In genomic region chr5:157761690-157762611, GRCh38 we compare ENCODE assay signal across 1 cellular context.
TF ChIP-seq lines count a peak whose summit lies in the region.

No MANE protein-coding gene starts in this region.

TF ChIP-seq in HepG2, 621 proteins besides CTCF, POLR2A, EP300 and RAD21:
- TF ChIP-seq RBM22 (optimal IDR thresholded peaks at IDR 0.05; ENCODE audit: low read length) (no peak), CCDC6 (CRISPR knock-in tag; IDR thresholded peaks at IDR 0.05) (0 out of 2 replicates have a peak, but pooled peaks have one; percentile 10), CREB3 (CRISPR knock-in tag; IDR thresholded peaks at IDR 0.05) (no peak), STAG1 (CRISPR knock-in tag; IDR thresholded peaks at IDR 0.05) (peak; percentile 79), HCFC1 (IDR thresholded peaks at IDR 0.05; ENCODE audit: low read depth, low read length) (no peak), ZSCAN21 (CRISPR knock-in tag; IDR thresholded peaks at IDR 0.05; ENCODE audit: borderline replicate concordance) (no peak), GATAD1 (CRISPR knock-in tag; IDR thresholded peaks at IDR 0.05) (no peak), SMC3 (IDR thresholded peaks at IDR 0.05; ENCODE audit: low read length) (peak; percentile 64)
- TF ChIP-seq, protein P1, sequence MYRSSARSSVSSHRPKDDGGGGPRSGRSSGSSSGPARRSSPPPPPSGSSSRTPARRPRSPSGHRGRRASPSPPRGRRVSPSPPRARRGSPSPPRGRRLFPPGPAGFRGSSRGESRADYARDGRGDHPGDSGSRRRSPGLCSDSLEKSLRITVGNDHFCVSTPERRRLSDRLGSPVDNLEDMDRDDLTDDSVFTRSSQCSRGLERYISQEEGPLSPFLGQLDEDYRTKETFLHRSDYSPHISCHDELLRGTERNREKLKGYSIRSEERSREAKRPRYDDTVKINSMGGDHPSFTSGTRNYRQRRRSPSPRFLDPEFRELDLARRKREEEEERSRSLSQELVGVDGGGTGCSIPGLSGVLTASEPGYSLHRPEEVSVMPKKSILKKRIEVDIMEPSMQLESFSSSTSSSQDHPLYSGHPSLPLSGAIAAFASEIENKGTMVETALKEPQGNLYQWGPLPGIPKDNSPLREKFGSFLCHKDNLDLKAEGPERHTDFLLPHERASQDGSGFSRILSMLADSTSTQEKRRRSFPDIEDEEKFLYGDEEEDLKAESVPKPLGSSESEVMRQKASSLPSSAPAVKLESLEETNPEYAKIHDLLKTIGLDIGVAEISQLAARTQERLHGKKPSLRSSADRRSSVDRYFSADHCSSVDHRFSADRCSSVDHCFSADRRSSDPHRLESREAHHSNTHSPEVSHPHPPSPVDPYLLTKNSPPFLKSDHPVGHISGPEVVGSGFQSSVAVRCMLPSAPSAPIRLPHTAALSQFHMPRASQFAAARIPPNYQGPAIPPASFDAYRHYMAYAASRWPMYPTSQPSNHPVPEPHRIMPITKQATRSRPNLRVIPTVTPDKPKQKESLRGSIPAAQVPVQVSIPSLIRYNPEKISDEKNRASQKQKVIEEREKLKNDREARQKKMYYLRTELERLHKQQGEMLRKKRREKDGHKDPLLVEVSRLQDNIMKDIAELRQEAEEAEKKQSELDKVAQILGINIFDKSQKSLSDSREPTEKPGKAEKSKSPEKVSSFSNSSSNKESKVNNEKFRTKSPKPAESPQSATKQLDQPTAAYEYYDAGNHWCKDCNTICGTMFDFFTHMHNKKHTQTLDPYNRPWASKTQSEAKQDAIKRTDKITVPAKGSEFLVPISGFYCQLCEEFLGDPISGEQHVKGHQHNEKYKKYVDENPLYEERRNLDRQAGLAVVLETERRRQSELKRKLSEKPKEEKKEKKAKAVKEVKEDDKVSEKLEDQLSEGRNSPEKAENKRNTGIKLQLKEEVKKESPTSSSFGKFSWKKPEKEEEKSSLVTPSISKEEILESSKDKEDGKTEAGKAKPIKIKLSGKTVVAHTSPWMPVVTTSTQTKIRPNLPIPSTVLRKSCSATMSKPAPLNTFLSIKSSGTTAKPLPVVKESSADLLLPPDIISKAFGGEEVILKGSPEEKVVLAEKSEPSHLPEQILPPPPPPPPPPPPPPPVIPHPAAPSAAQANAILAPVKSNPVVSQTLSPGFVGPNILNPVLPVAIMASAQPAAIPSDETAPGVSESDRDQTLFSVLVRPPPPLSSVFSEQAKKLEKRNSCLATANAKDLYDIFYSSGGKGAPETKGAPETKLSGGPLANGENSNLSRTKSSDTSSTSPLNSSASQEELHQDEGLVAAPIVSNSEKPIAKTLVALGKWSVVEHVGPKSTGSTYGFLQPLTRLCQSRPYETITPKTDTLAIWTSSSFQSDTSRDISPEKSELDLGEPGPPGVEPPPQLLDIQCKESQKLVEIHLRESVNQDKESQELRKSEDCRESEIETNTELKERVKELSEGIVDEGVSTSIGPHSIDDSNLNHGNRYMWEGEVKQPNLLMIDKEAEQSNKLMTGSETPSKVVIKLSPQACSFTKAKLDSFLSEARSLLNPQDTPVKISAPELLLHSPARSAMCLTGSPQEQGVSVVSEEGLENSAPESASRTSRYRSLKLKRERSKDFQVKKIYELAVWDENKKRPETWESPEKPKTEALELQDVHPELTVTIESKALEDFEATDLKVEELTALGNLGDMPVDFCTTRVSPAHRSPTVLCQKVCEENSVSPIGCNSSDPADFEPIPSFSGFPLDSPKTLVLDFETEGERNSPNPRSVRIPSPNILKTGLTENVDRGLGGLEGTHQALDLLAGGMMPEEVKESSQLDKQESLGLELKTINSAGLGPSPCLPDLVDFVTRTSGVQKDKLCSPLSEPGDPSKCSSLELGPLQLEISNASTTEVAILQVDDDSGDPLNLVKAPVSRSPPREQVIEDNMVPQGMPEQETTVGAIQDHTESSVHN (CRISPR knock-in tag; IDR thresholded peaks at IDR 0.05) = no peak
